Comparison of ENCODE assay signal across 8 cellular contexts in genomic region chr12:56104109-56104814, GRCh38. TPM values are rescaled to one million over a fixed set of nuclear protein-coding genes. Genes with fewer than 3 reads are reported as not detected.
DNase-seq lines count a peak whose midpoint lies in the region; ATAC-seq and TF ChIP-seq lines count a peak whose summit lies in the region.

Gene PA2G4 (plus strand): TSS chr12:56104559. CDS start chr12:56104738, 179 bp downstream.

- peaks cover 24% of the 10 kb centered on the region for H3K4me1 Mint-ChIP-seq in WTC11

- TF ChIP-seq CTCF in AG04450 (IDR thresholded peaks at IDR 0.05; ENCODE audit: low read depth, low read length) (no peak), WTC11 (IDR thresholded peaks at IDR 0.05) (no peak), cardiac fibroblast (IDR thresholded peaks at IDR 0.05; ENCODE audit: low read depth, low read length) (no peak)

- peak; percentile 95 for ATAC-seq in GM18909 (IDR thresholded peaks at IDR 0.05; ENCODE audit: poor library complexity, unreplicated experiment)
- peak; percentile 97 for ATAC-seq in HG03175 (IDR thresholded peaks at IDR 0.05; ENCODE audit: unreplicated experiment)
- peak; percentile 98 for ATAC-seq in WTC11

- peak within 1 kb of the TSS; percentile 21 for H3K27ac ChIP-seq in AG04450 (ENCODE audit: low read depth, low read length)

- H3K27me3 ChIP-seq in AG04450 (ENCODE audit: control insufficient read depth, insufficient read depth, low read length), result no peaks in the 10 kb centered on the region

- peak within 1 kb of the TSS; percentile 90 for H3K4me3 Mint-ChIP-seq in WTC11

- H3K27me3 Mint-ChIP-seq in WTC11 (ENCODE audit: low read depth), result no peaks in the 10 kb centered on the region

- DNase-seq in AG04450 (ENCODE audit: low read depth, low spot score) (peak; percentile 97), NCI-H226 (peak; percentile 100), WTC11 (ENCODE audit: low spot score) (peak; percentile 98), cardiac fibroblast (ENCODE audit: low read depth in 2 of 2) (peak; percentile 98 to 99), iPS-NIHi7 (ENCODE audit: extremely low spot score) (peak; percentile 97), smooth muscle cell of the brain vasculature (ENCODE audit: low read depth, low spot score) (peak; percentile 97)

- H3K4me3 ChIP-seq in AG04450 (ENCODE audit: low read depth, low read length) (peak within 1 kb of the TSS; percentile 92), cardiac fibroblast (replicated peaks in 1 of 2; ENCODE audit: low read depth in 2 of 2, low read length in 2 of 2) (peak within 1 kb of the TSS; percentile 93 to 94)

- no peaks in the 10 kb centered on the region for H3K9me3 Mint-ChIP-seq in WTC11

- peaks cover 6% of the 10 kb centered on the region; the same call in 1 of the 2 replicates for H3K9me3 ChIP-seq in AG04450 (ENCODE audit: control insufficient read depth, insufficient read depth, low read length)

- H3K27ac Mint-ChIP-seq in WTC11, result peak within 1 kb of the TSS; percentile 99

- POLR2A ChIA-PET in AG04450 (lab: Yijun Ruan, JAX) (interaction anchor here (0.5 to 3.3 kb wide), 27 partner anchors 9 to 374 kb away, joined by 3 to 42 read pairs (median 4); partner anchors contain the start of genes ERBB3, ESYT1, IKZF4 and RAB5B), WTC11 (lab: Charles Lee) (interaction anchor here (0.5 to 2.2 kb wide), 25 partner anchors 9 to 374 kb away, joined by 3 to 34 read pairs (median 5); partner anchors contain the start of genes ANKRD52, CNPY2, ERBB3 and ESYT1)

- peaks cover 62% of the 10 kb centered on the region for H3K36me3 Mint-ChIP-seq in WTC11

- CTCF ChIA-PET in AG04450 (lab: Charles Lee) (interaction anchor here (0.5 to 2.2 kb wide), 7 partner anchors 15 to 1540 kb away, joined by 3 to 12 read pairs (median 4); partner anchors contain the start of gene ZC3H10), WTC11 (lab: Charles Lee) (interaction anchor here (0.5 to 2.2 kb wide), 25 partner anchors 10 to 532 kb away, joined by 3 to 36 read pairs (median 6); partner anchors contain the start of genes ANKRD52, CNPY2, ERBB3 and ESYT1)

TF ChIP-seq in WTC11, 78 proteins besides CTCF, POLR2A, EP300 and RAD21 (continues in another document):
- TF ChIP-seq ATF6 (CRISPR knock-in tag; IDR thresholded peaks at IDR 0.05) (no peak), IRF2 (CRISPR knock-in tag; IDR thresholded peaks at IDR 0.05; ENCODE audit: borderline replicate concordance, low read depth) (peak; percentile 18; the same call in 1 of the 2 replicates), CREB1 (CRISPR knock-in tag; IDR thresholded peaks at IDR 0.05) (no peak), RELA (CRISPR knock-in tag; IDR thresholded peaks at IDR 0.05; ENCODE audit: borderline replicate concordance) (no peak), ZNF138 (CRISPR knock-in tag; conservative IDR thresholded peaks at IDR 0.05) (0 out of 2 replicates have a peak, but pooled peaks have one; percentile 33), MAX (CRISPR knock-in tag; IDR thresholded peaks at IDR 0.05) (peak; percentile 94; the same call in 1 of the 2 replicates), ZNF396 (CRISPR knock-in tag; IDR thresholded peaks at IDR 0.05; ENCODE audit: borderline replicate concordance) (no peak), ESRRA (CRISPR knock-in tag; IDR thresholded peaks at IDR 0.05; ENCODE audit: borderline replicate concordance) (no peak), ZSCAN18 (CRISPR knock-in tag; IDR thresholded peaks at IDR 0.05) (no peak), ETV6 (CRISPR knock-in tag; IDR thresholded peaks at IDR 0.05) (peak; percentile 87), NFATC4 (CRISPR knock-in tag; IDR thresholded peaks at IDR 0.05) (peak; percentile 54; the same call in 1 of the 2 replicates), FOXP4 (CRISPR knock-in tag; IDR thresholded peaks at IDR 0.05) (peak; percentile 46), USF2 (CRISPR knock-in tag; IDR thresholded peaks at IDR 0.05) (0 out of 2 replicates have a peak, but pooled peaks have one; percentile 40), ATF1 (CRISPR knock-in tag; IDR thresholded peaks at IDR 0.05) (no peak), TEAD4 (CRISPR knock-in tag; IDR thresholded peaks at IDR 0.05) (no peak), ZNF423 (CRISPR knock-in tag; IDR thresholded peaks at IDR 0.05) (peak; percentile 47; the same call in 1 of the 2 replicates), ZNF512 (CRISPR knock-in tag; IDR thresholded peaks at IDR 0.05; ENCODE audit: borderline replicate concordance) (peak; percentile 62; the same call in 1 of the 2 replicates), NFE2L1 (CRISPR knock-in tag; IDR thresholded peaks at IDR 0.05) (peak; percentile 75), ZNF416 (CRISPR knock-in tag; IDR thresholded peaks at IDR 0.05) (peak; percentile 80; the same call in 1 of the 2 replicates), JAZF1 (CRISPR knock-in tag; IDR thresholded peaks at IDR 0.05) (no peak), CBFB (CRISPR knock-in tag; IDR thresholded peaks at IDR 0.05; ENCODE audit: low read depth) (peak; percentile 83; the same call in 1 of the 2 replicates)

RNA-seq across cellular contexts. Expression of gene PA2G4, which starts in this region (rescaled TPM):
- polyA plus RNA-seq in AG04450 (2011; rRNA removed), result 169 and 223 TPM in 2 replicates
- 69.1 and 79.9 TPM in 2 replicates for polyA minus RNA-seq in AG04450 (2011; rRNA and poly(A)+ RNA removed)
- 198 to 249 TPM (median 199 TPM) in 3 replicates for total RNA-seq in WTC11 (2021)

Comparison
In these comparisons a context has a peak if more than half of its experiments do, and no peak if none do; other contexts are left out.
1. Peak in every context shown above with its lines: DNase-seq, ATAC-seq, H3K4me3 ChIP-seq and H3K27ac ChIP-seq.